12 cellular contexts compared by ENCODE assay signal in the genomic region with DNA sequence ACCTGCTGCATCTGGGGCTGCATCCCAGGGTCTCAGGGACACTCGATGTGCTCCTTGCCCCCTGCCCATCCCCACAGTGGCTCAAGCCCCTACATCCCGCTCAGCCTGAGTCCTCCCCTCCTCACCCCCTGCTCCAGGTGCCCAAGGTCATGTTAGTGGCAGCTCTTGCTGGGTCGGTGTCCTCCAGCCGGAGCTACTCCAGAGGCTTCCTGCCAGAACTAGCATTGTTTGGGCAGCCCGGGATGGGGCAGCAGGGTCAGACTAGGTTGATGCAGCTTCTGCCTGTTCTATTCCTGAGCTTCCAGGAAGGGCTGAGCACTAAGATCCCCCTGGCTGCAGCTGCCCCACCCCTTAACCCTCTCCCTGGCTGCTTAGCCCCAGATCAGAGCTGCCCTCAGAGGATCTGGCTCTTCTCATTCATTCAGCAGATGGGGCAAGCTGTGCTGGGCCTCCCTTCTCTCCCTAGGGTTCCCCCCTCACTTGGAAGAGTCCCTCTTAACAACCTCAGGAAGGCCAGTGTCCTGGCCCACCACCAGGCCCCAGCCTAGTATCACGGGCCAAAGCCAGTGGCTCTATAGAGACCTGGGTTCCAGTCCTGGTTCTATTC. TPM values are rescaled to one million over a fixed set of nuclear protein-coding genes. Genes with fewer than 3 reads are reported as not detected.
DNase-seq lines count a peak whose midpoint lies in the region; ATAC-seq and TF ChIP-seq lines count a peak whose summit lies in the region.
"Had no signal": no experiment of that assay in that cellular context is flagged by ENCODE, and none has a peak within 500 bp of the region (broad histone marks: within the 10 kb centered on the region; RNA-seq: fewer than 3 reads in every experiment).

No MANE protein-coding gene starts in this region.

- H3K27ac ChIP-seq in effector memory CD4-positive, alpha-beta T cell (ENCODE audit: insufficient read depth, low read length, poor library complexity, severe bottlenecking): peak overlapping the region; percentile 80
- no peak overlapping the region for H3K27ac ChIP-seq in ovary
- H3K27ac ChIP-seq: gastrocnemius medialis, parathyroid adenoma had no signal

- TF ChIP-seq CTCF in ovary (IDR thresholded peaks at IDR 0.05): no peak
- no peak for TF ChIP-seq CTCF in Caco-2 (IDR thresholded peaks at IDR 0.05; ENCODE audit: insufficient read depth in 1 of 2, low read depth in 1 of 2, low read length in 1 of 2, severe bottlenecking in 1 of 2, unreplicated experiment in 1 of 2)

- H3K36me3 ChIP-seq in NT2/D1 (ENCODE audit: insufficient read depth, insufficient read length, low read length): no peaks in the 10 kb centered on the region
- peaks cover 4% of the 10 kb centered on the region for H3K36me3 ChIP-seq in effector memory CD4-positive, alpha-beta T cell (ENCODE audit: control insufficient read depth, insufficient read depth, low read length)
- H3K36me3 ChIP-seq in ovary: no peaks in the 10 kb centered on the region
- H3K36me3 ChIP-seq in Caco-2 (ENCODE audit: control insufficient read depth, insufficient read depth, low read length): no peaks in the 10 kb centered on the region
- H3K36me3 ChIP-seq: gastrocnemius medialis had no signal

- in situ Hi-C loops in G401 (cut with HindIII; ENCODE audit: low sequenced_read_pairs): no loop called here

- H3K27me3 ChIP-seq in NT2/D1 (ENCODE audit: insufficient read depth, insufficient read length) (peaks cover 11% of the 10 kb centered on the region), ovary (no peaks in the 10 kb centered on the region), Caco-2 (replicated peaks; ENCODE audit: control insufficient read depth, insufficient read depth, low read length) (no peaks in the 10 kb centered on the region)
- no peaks in the 10 kb centered on the region for H3K27me3 ChIP-seq in effector memory CD4-positive, alpha-beta T cell (replicated peaks; ENCODE audit: control insufficient read depth, insufficient read depth, low read length, poor library complexity, severe bottlenecking)
- H3K27me3 ChIP-seq: gastrocnemius medialis had no signal

- POLR2A ChIA-PET in Caco-2 (lab: Charles Lee): no interaction called here

- no peak overlapping the region for H3K27ac Mint-ChIP-seq in Caco-2 (ENCODE audit: unreplicated experiment)

- no peak for DNase-seq in NT2/D1 (ENCODE audit: low read depth, low spot score)
- DNase-seq in effector memory CD4-positive, alpha-beta T cell: no peak
- no peak for DNase-seq in ovary
- DNase-seq in Caco-2: no peak
- DNase-seq in G401 (ENCODE audit: low spot score): no peak
- DNase-seq: SHP77 treated with DMSO at 0.1 percent for 48 hours had no signal

- BruUV-seq in Caco-2 (replicated peaks; lab: Mats Ljungman, UMichigan): no TSS peak

- TF ChIP-seq POLR2A in ovary (IDR thresholded peaks at IDR 0.05): no peak

- no peak overlapping the region for H3K4me3 Mint-ChIP-seq in Caco-2 (ENCODE audit: unreplicated experiment)

- no peaks in the 10 kb centered on the region for H3K36me3 Mint-ChIP-seq in Caco-2 (ENCODE audit: insufficient read depth, unreplicated experiment)

- H3K4me3 ChIP-seq in NT2/D1 (ENCODE audit: insufficient read length, low read depth) (no peak overlapping the region), ovary (peak overlapping the region; percentile 18), Caco-2 (ENCODE audit: low read depth, low read length) (no peak overlapping the region)
- H3K4me3 ChIP-seq in effector memory CD4-positive, alpha-beta T cell (ENCODE audit: insufficient read depth, low read depth, low read length, poor library complexity, severe bottlenecking): peak overlapping the region; percentile 90

- peak overlapping the region; percentile 32 for H3K9ac ChIP-seq in NT2/D1 (ENCODE audit: insufficient read length, low read depth)
- H3K9ac ChIP-seq: parathyroid adenoma had no signal

- intact Hi-C loops in ovary (cut with DNase I): no loop called here
- intact Hi-C loops in Caco-2 (cut with micrococcal nuclease; ENCODE audit: unreplicated experiment): no loop called here

- peaks cover 18% of the 10 kb centered on the region for H3K4me1 Mint-ChIP-seq in Caco-2 (ENCODE audit: low read depth, unreplicated experiment)

- H3K9me3 Mint-ChIP-seq in Caco-2 (ENCODE audit: unreplicated experiment): peaks cover 15% of the 10 kb centered on the region

- no peak for TF ChIP-seq EP300 in ovary (IDR thresholded peaks at IDR 0.05)

- 32 to 38% (median 37%) methylated on average over 5 to 6 of the region's 6 CpGs for WGBS in ovary, 3 donors

- no peaks in the 10 kb centered on the region for H3K27me3 Mint-ChIP-seq in Caco-2 (ENCODE audit: insufficient read depth, unreplicated experiment)

- ATAC-seq in GM18873 (IDR thresholded peaks at IDR 0.05; ENCODE audit: low FRiP score, unreplicated experiment) (peak; percentile 3), HG03378 (IDR thresholded peaks at IDR 0.05; ENCODE audit: unreplicated experiment) (no peak), HG02763 (IDR thresholded peaks at IDR 0.05; ENCODE audit: unreplicated experiment) (no peak)
- ATAC-seq: gastrocnemius medialis had no signal

- peaks cover 6% of the 10 kb centered on the region; the same call in 1 of the 2 replicates for H3K9me3 ChIP-seq in NT2/D1 (ENCODE audit: insufficient read depth, low read length)
- H3K9me3 ChIP-seq in effector memory CD4-positive, alpha-beta T cell (ENCODE audit: control insufficient read depth, low read length): no peaks in the 10 kb centered on the region
- no peaks in the 10 kb centered on the region for H3K9me3 ChIP-seq in ovary
- no peaks in the 10 kb centered on the region for H3K9me3 ChIP-seq in Caco-2
- H3K9me3 ChIP-seq: gastrocnemius medialis had no signal

- CTCF ChIA-PET in Caco-2 (lab: Charles Lee): no interaction called here

- H3K4me1 ChIP-seq in NT2/D1 (ENCODE audit: insufficient read depth, insufficient read length) (peaks cover 8% of the 10 kb centered on the region), ovary (ENCODE audit: insufficient read depth) (peaks cover 2% of the 10 kb centered on the region), Caco-2 (no peaks in the 10 kb centered on the region)
- H3K4me1 ChIP-seq in effector memory CD4-positive, alpha-beta T cell (ENCODE audit: control insufficient read depth, insufficient read depth, low read length, poor library complexity, severe bottlenecking): peaks cover 60% of the 10 kb centered on the region
- H3K4me1 ChIP-seq: parathyroid adenoma had no signal

RNA-seq across cellular contexts. Expression of a gene that starts 0.7 kb away (rescaled TPM):
- total RNA-seq in ovary (10 to 100 TPM in 1 of 7 donors, 1 to 10 TPM in 6; 4.0 to 27.0 (median 8.0) TPM), Caco-2 (2022) (15.2 and 16.7 TPM in 2 replicates)
- 1 to 10 TPM in 1 of 2 donors, under 1 TPM in 1; 0.73 to 6.2 TPM for polyA plus RNA-seq in ovary
- 72.9 and 91.8 TPM in 2 replicates for total RNA-seq in G401 (2014; rRNA removed; shearing (Covaris generic))

RNA-seq across cellular contexts. Expression of a gene that starts 7.0 kb away (rescaled TPM):
- total RNA-seq in ovary (100 to 1,000 TPM in 2 of 7 donors, 10 to 100 TPM in 5; 63.5 to 154 (median 93.5) TPM), Caco-2 (2022) (240 and 241 TPM in 2 replicates)
- 100 to 1,000 TPM in 1 of 2 donors, 10 to 100 TPM in 1; 85.0 to 142 TPM for polyA plus RNA-seq in ovary
- total RNA-seq in G401 (2014; rRNA removed; shearing (Covaris generic)): 257 and 339 TPM in 2 replicates

RNA-seq across cellular contexts. Expression of a gene that starts 25.8 kb away (rescaled TPM):
- not detected for total RNA-seq in ovary
- polyA plus RNA-seq in ovary: not detected
- not detected in 2 replicates for total RNA-seq in Caco-2 (2022)
- total RNA-seq in G401 (2014; rRNA removed; shearing (Covaris generic)): not detected in 2 replicates
- total RNA-seq: gastrocnemius medialis had no signal

RNA-seq across cellular contexts. Expression of a gene that starts 42.0 kb away (rescaled TPM):
- total RNA-seq in ovary (not detected), Caco-2 (2022) (not detected in 2 replicates)
- not detected for polyA plus RNA-seq in ovary
- not detected in 2 replicates for total RNA-seq in G401 (2014; rRNA removed; shearing (Covaris generic))
- total RNA-seq: gastrocnemius medialis, M059J had no signal

RNA-seq across cellular contexts. Expression of a gene that starts 46.7 kb away (rescaled TPM):
- 1 to 10 TPM; 3.2 to 9.8 (median 6.2) TPM for total RNA-seq in ovary
- 1 to 10 TPM in 1 of 2 donors, under 1 TPM in 1; 0.30 to 6.0 TPM for polyA plus RNA-seq in ovary
- 19.8 and 20.6 TPM in 2 replicates for total RNA-seq in Caco-2 (2022)
- total RNA-seq in G401 (2014; rRNA removed; shearing (Covaris generic)): 26.8 and 38.5 TPM in 2 replicates

Comparison
In these comparisons a context has a peak if more than half of its experiments do, and no peak if none do; other contexts are left out.
1. H3K4me3 ChIP-seq: peak in effector memory CD4-positive, alpha-beta T cell (single experiment) and ovary (single experiment); none in NT2/D1 (single experiment) and Caco-2 (single experiment).